Comparison of ENCODE assay signal across 15 cellular contexts in genomic region chr16:88406096-88407041, GRCh38. TPM values are rescaled to one million over a fixed set of nuclear protein-coding genes. Genes with fewer than 3 reads are reported as not detected.
DNase-seq lines count a peak whose midpoint lies in the region; TF ChIP-seq lines count a peak whose summit lies in the region.
"Had no signal": no experiment of that assay in that cellular context is flagged by ENCODE, and none has a peak within 500 bp of the region (broad histone marks: within the 10 kb centered on the region; RNA-seq: fewer than 3 reads in every experiment).

No MANE protein-coding gene starts in this region.

- H3K4me3 ChIP-seq in AG10803 (ENCODE audit: low read length) (peak overlapping the region; percentile 5; the same call in 1 of the 2 replicates), brain microvascular endothelial cell (ENCODE audit: low read depth, low read length) (no peak overlapping the region), neuronal stem cell (ENCODE audit: low read length in 2 of 2) (no peak overlapping the region)

- peaks cover 5% of the 10 kb centered on the region for H3K27me3 Mint-ChIP-seq in HFFc6 (ENCODE audit: insufficient read depth)
- H3K27me3 Mint-ChIP-seq: activated naive CD8-positive, alpha-beta T cell had no signal

- H4K91ac ChIP-seq in neuronal stem cell (ENCODE audit: low read depth, low read length, poor library complexity) = peak overlapping the region; percentile 53

- peaks cover 0 to 2% of the 10 kb centered on the region in 2 donors for H3K9me3 ChIP-seq in neuronal stem cell (replicated peaks in 1 of 2; ENCODE audit: control insufficient read depth in 2 of 2, insufficient read depth in 1 of 2, low read depth in 1 of 2, low read length in 2 of 2)

- H3K36me3 ChIP-seq in brain microvascular endothelial cell (replicated peaks) = peaks cover 10% of the 10 kb centered on the region
- H3K36me3 ChIP-seq in neuronal stem cell (replicated peaks in 1 of 2; ENCODE audit: control insufficient read depth in 2 of 2, insufficient read depth in 2 of 2, low read length in 2 of 2) = no peaks in the 10 kb centered on the region

- no peaks in the 10 kb centered on the region for H3K9me3 Mint-ChIP-seq in HFFc6

- no peak overlapping the region for H3K4me3 Mint-ChIP-seq in HFFc6
- H3K4me3 Mint-ChIP-seq: activated naive CD8-positive, alpha-beta T cell had no signal

- no peak overlapping the region for H2BK120ac ChIP-seq in neuronal stem cell (ENCODE audit: low read depth, low read length)

- H2AFZ ChIP-seq in neuronal stem cell (ENCODE audit: low read length) = peak overlapping the region; percentile 22

- no peak overlapping the region for H2BK12ac ChIP-seq in neuronal stem cell (ENCODE audit: low read length)

- H3K18ac ChIP-seq in neuronal stem cell (ENCODE audit: low read length) = peak overlapping the region; percentile 80

- H2AK5ac ChIP-seq in neuronal stem cell (ENCODE audit: low read depth, low read length) = no peak overlapping the region

- no peak overlapping the region for H3K4me2 ChIP-seq in neuronal stem cell (ENCODE audit: insufficient read depth, low read length, poor library complexity, severe bottlenecking)

- no peaks in the 10 kb centered on the region for H3K27me3 ChIP-seq in brain microvascular endothelial cell (replicated peaks)
- H3K27me3 ChIP-seq in neuronal stem cell (ENCODE audit: control insufficient read depth in 3 of 3, insufficient read depth in 3 of 3, low read depth in 1 of 3, low read length in 3 of 3) = peaks cover 0 to 23% (median 0%) of the 10 kb centered on the region in 3 experiments

- H3K79me1 ChIP-seq in neuronal stem cell (ENCODE audit: low read depth, low read length) = no peaks in the 10 kb centered on the region

- no CpG with 5 or more reads among the region's 39 CpGs for WGBS in neuronal stem cell (ENCODE audit: extremely low coverage in 2 of 2, insufficient read length in 2 of 2, insufficient replicate concordance in 1 of 2), 2 donors

- peak overlapping the region; percentile 80 for H3K23ac ChIP-seq in neuronal stem cell (ENCODE audit: low read depth, low read length, poor library complexity)

- H3K27ac ChIP-seq in brain microvascular endothelial cell (no peak overlapping the region), neuronal stem cell (replicated peaks; ENCODE audit: low read length) (no peak overlapping the region)
- H3K27ac ChIP-seq: C4-2B had no signal

- peak overlapping the region; percentile 66; the same call in 1 of the 2 replicates for H3K27ac Mint-ChIP-seq in HFFc6
- H3K27ac Mint-ChIP-seq: activated naive CD8-positive, alpha-beta T cell had no signal

- H3K4me1 ChIP-seq in neuronal stem cell (ENCODE audit: control insufficient read depth in 2 of 2, insufficient read depth in 1 of 2, low read depth in 1 of 2, low read length in 2 of 2) = no peaks in the 10 kb centered on the region

- no peak overlapping the region for H4K8ac ChIP-seq in neuronal stem cell (ENCODE audit: low read depth, low read length)

- peaks cover 8% of the 10 kb centered on the region for H3K36me3 Mint-ChIP-seq in HFFc6 (ENCODE audit: low read depth)
- H3K36me3 Mint-ChIP-seq: activated naive CD8-positive, alpha-beta T cell had no signal

- H2BK15ac ChIP-seq in neuronal stem cell (ENCODE audit: low read length) = no peak overlapping the region

- DNase-seq in AG10803 (ENCODE audit: low read depth) = no peak
- no peak for DNase-seq in HFFc6
- no peak for DNase-seq in brain microvascular endothelial cell
- DNase-seq in neuronal stem cell (ENCODE audit: low spot score) = no peak
- DNase-seq in activated naive CD4-positive, alpha-beta T cell treated with anti-CD3 and anti-CD28 coated beads, Interleukin-2, amount 50 U/mL, for 16 hours = no peak
- DNase-seq in NCI-H2029 treated with DMSO at 0.1 percent for 48 hours (lab: John Stamatoyannopoulos, UW) = no peak
- DNase-seq in DMS 273 treated with DMSO at 0.1 percent for 48 hours (lab: John Stamatoyannopoulos, UW) = no peak
- no peak for DNase-seq in stimulated activated CD4-positive, alpha-beta T cell treated with anti-CD3 and anti-CD28 coated beads, Interleukin-4, amount 100 ng/mL, for 4 hours
- DNase-seq: HCEC 1CT; NCI-H1092 treated with DMSO at 0.1 percent for 48 hours; NCI-H510A treated with DMSO at 0.1 percent for 48 hours; stimulated activated CD4-positive, alpha-beta T cell treated with anti-CD3 and anti-CD28 coated beads, Interleukin-4, amount 100 ng/mL, for 1 hour; stimulated activated naive CD4-positive, alpha-beta T cell had no signal

- no peak overlapping the region for H3K4ac ChIP-seq in neuronal stem cell (ENCODE audit: low read length)

- peak; percentile 24 for TF ChIP-seq CTCF in AG10803 (conservative IDR thresholded peaks at IDR 0.05; ENCODE audit: low read length)
- peak; percentile 35; the same call in 1 of the 2 replicates for TF ChIP-seq CTCF in HFFc6 (IDR thresholded peaks at IDR 0.05)
- peak; percentile 59 for TF ChIP-seq CTCF in brain microvascular endothelial cell (IDR thresholded peaks at IDR 0.05; ENCODE audit: low read depth, low read length, missing control alignments)

- peak overlapping the region; percentile 53 for H3K9ac ChIP-seq in neuronal stem cell (ENCODE audit: low read depth, low read length, poor library complexity)

- no peak overlapping the region for H2BK5ac ChIP-seq in neuronal stem cell (ENCODE audit: low read length)

- in situ Hi-C loops in brain microvascular endothelial cell (cut with HindIII; ENCODE audit: low pct_ligation_motif_present, low sequenced_read_pairs) = no loop called here

- peaks cover 19% of the 10 kb centered on the region for H3K4me1 Mint-ChIP-seq in HFFc6 (ENCODE audit: low read depth)

- H3K14ac ChIP-seq in neuronal stem cell (ENCODE audit: low read length) = peak overlapping the region; percentile 60

RNA-seq across cellular contexts. Expression of gene ZNF469, which starts 23.6 kb away (rescaled TPM):
- total RNA-seq in HFFc6 (2021; fragmentation: NEBNext Ultra II Directional; extraction: Animal tissue kit (Norgen Biotek cat#: 25700)) = 10 to 100 TPM in 3 of 6 experiments, 1 to 10 TPM in 3; 9.4 to 17.5 (median 10.1) TPM
- 0.26 TPM for polyA plus RNA-seq in neuronal stem cell (2013, experiment 1 of 2)
- polyA plus RNA-seq in neuronal stem cell (2013, experiment 2 of 2) = 0.29 TPM

RNA-seq across cellular contexts. Expression of gene ZFPM1, which starts 46.7 kb away (rescaled TPM):
- 1 to 10 TPM; 4.5 to 6.4 (median 5.1) TPM for total RNA-seq in HFFc6 (2021; fragmentation: NEBNext Ultra II Directional; extraction: Animal tissue kit (Norgen Biotek cat#: 25700))
- polyA plus RNA-seq in neuronal stem cell (2013, experiment 1 of 2) = 3.8 TPM
- 4.0 TPM for polyA plus RNA-seq in neuronal stem cell (2013, experiment 2 of 2)
